ENCODE assay signal across 1 cellular context in genomic region chr12:39451977-39452376, GRCh38.
TF ChIP-seq lines count a peak whose summit lies in the region.

No MANE protein-coding gene starts in this region.

TF ChIP-seq in GM23338, 12 proteins besides CTCF, POLR2A, EP300 and RAD21 (continued from another document):
- TF ChIP-seq ZNF462 (CRISPR knock-in tag; IDR thresholded peaks at IDR 0.05) (peak; percentile 61; the same call in 1 of the 2 replicates), NANOG (IDR thresholded peaks at IDR 0.05; ENCODE audit: borderline replicate concordance) (peak; percentile 98), POLR2AphosphoS5 (IDR thresholded peaks at IDR 0.05; ENCODE audit: low read depth) (no peak), REST (IDR thresholded peaks at IDR 0.05; ENCODE audit: unreplicated experiment) (no peak), JUNB (IDR thresholded peaks at IDR 0.05; ENCODE audit: unreplicated experiment) (no peak), CREB1 (CRISPR knock-in tag; IDR thresholded peaks at IDR 0.05; ENCODE audit: low read depth) (0 out of 2 replicates have a peak, but pooled peaks have one; percentile 10), ZNF114 (CRISPR knock-in tag; IDR thresholded peaks at IDR 0.05) (no peak), EZH2 (IDR thresholded peaks at IDR 0.05; ENCODE audit: low read depth, unreplicated experiment) (no peak)
